16 cellular contexts compared by ENCODE assay signal in genomic region chrX:86887341-86887740, GRCh38.
DNase-seq lines count a peak whose midpoint lies in the region; ATAC-seq and TF ChIP-seq lines count a peak whose summit lies in the region.
"Had no signal": no experiment of that assay in that cellular context is flagged by ENCODE, and none has a peak within 500 bp of the region (broad histone marks: within the 10 kb centered on the region; RNA-seq: fewer than 3 reads in every experiment).

No MANE protein-coding gene starts in this region.

- H3K14ac ChIP-seq in mesenchymal stem cell (ENCODE audit: low read length in 2 of 2): no peak overlapping the region

- H2BK12ac ChIP-seq in mesenchymal stem cell (ENCODE audit: low read length in 2 of 2): no peak overlapping the region

- H4K91ac ChIP-seq in mesenchymal stem cell (ENCODE audit: low read length): no peak overlapping the region

- peaks cover 5% of the 10 kb centered on the region for H3K9me3 ChIP-seq in mesenchymal stem cell (ENCODE audit: control insufficient read depth, low read length)
- H3K9me3 ChIP-seq in gastroesophageal sphincter: no peaks in the 10 kb centered on the region
- H3K9me3 ChIP-seq: BE2C had no signal

- no peak overlapping the region for H2BK5ac ChIP-seq in mesenchymal stem cell (ENCODE audit: low read depth, low read length, poor library complexity, severe bottlenecking)

- DNase-seq in DMS53 treated with DMSO at 0.1 percent for 48 hours (lab: John Stamatoyannopoulos, UW; ENCODE audit: unreplicated experiment) (peak; percentile 0), NCI-H1417 treated with DMSO at 0.1 percent for 48 hours (lab: John Stamatoyannopoulos, UW) (peak; percentile 68), NCI-H748 (lab: John Stamatoyannopoulos, UW; ENCODE audit: unreplicated experiment) (peak; percentile 72), mesenchymal stem cell (peak; percentile 6), DMS 273 (lab: John Stamatoyannopoulos, UW; ENCODE audit: unreplicated experiment) (no peak)
- DNase-seq: BE2C; CD4-positive, alpha-beta memory T cell; DMS79 treated with DMSO at 0.1 percent for 48 hours; EL; H7 had no signal

- no peaks in the 10 kb centered on the region for H3K36me3 ChIP-seq in mesenchymal stem cell (ENCODE audit: control insufficient read depth in 1 of 2, insufficient read depth in 2 of 2, low read depth in 1 of 2, low read length in 2 of 2)
- no peaks in the 10 kb centered on the region for H3K36me3 ChIP-seq in gastroesophageal sphincter
- H3K36me3 ChIP-seq: BE2C had no signal

- no peak overlapping the region for H2AK5ac ChIP-seq in mesenchymal stem cell (ENCODE audit: low read length, severe bottlenecking)

- H4K8ac ChIP-seq in mesenchymal stem cell (ENCODE audit: low read length): no peak overlapping the region

- H3K79me1 ChIP-seq in mesenchymal stem cell (replicated peaks; ENCODE audit: low read length, poor library complexity, severe bottlenecking): no peaks in the 10 kb centered on the region

- H3K27me3 ChIP-seq in mesenchymal stem cell (ENCODE audit: control insufficient read depth in 1 of 2, insufficient read depth in 1 of 2, low read length in 2 of 2) (no peaks in the 10 kb centered on the region), gastroesophageal sphincter (no peaks in the 10 kb centered on the region)
- H3K27me3 ChIP-seq: BE2C had no signal

- no peak overlapping the region for H2BK120ac ChIP-seq in mesenchymal stem cell (ENCODE audit: low read depth, low read length)

- H3K4me1 ChIP-seq in mesenchymal stem cell (ENCODE audit: control insufficient read depth, insufficient read depth, low read depth, low read length) (no peaks in the 10 kb centered on the region), gastroesophageal sphincter (no peaks in the 10 kb centered on the region)
- H3K4me1 ChIP-seq: BE2C had no signal

- H3K4ac ChIP-seq in mesenchymal stem cell (ENCODE audit: low read depth in 1 of 2, low read length in 2 of 2): no peak overlapping the region

- H3K18ac ChIP-seq in mesenchymal stem cell (ENCODE audit: low read depth in 1 of 2, low read length in 2 of 2): no peak overlapping the region

- no peak for TF ChIP-seq EP300 in gastroesophageal sphincter (IDR thresholded peaks at IDR 0.05)

- no peak overlapping the region for H3K27ac ChIP-seq in mesenchymal stem cell (ENCODE audit: low read length, poor library complexity, severe bottlenecking)
- H3K27ac ChIP-seq in gastroesophageal sphincter: no peak overlapping the region
- H3K27ac ChIP-seq: C4-2B, HL-60 had no signal

- no CpG with 5 or more reads among the region's 1 CpG for WGBS in mesenchymal stem cell
- WGBS in gastroesophageal sphincter (ENCODE audit: low coverage in 1 of 2), 2 donors: 0 to 11% methylated on average over 1 of the region's 1 CpG

- TF ChIP-seq CTCF in gastroesophageal sphincter (IDR thresholded peaks at IDR 0.05): no peak

- H2BK15ac ChIP-seq in mesenchymal stem cell (ENCODE audit: low read depth, poor library complexity, severe bottlenecking): no peak overlapping the region

- ATAC-seq in GM21528 (IDR thresholded peaks at IDR 0.05; ENCODE audit: low FRiP score, unreplicated experiment) (no peak), gastroesophageal sphincter (no peak), GM21390 (IDR thresholded peaks at IDR 0.05; ENCODE audit: unreplicated experiment) (no peak)
- ATAC-seq: GM23338 had no signal

- no peak overlapping the region for H2AFZ ChIP-seq in mesenchymal stem cell (ENCODE audit: low read depth, low read length)
- H2AFZ ChIP-seq: GM23338 had no signal

- H3K4me3 ChIP-seq in mesenchymal stem cell (ENCODE audit: insufficient read depth in 1 of 2, low read depth in 1 of 2, low read length in 2 of 2) (no peak overlapping the region), gastroesophageal sphincter (no peak overlapping the region)
- H3K4me3 ChIP-seq: GM23338 had no signal

- no peak for TF ChIP-seq POLR2A in gastroesophageal sphincter (IDR thresholded peaks at IDR 0.05)

- no peak overlapping the region for H3K23ac ChIP-seq in mesenchymal stem cell (ENCODE audit: low read length in 2 of 2)

- no peak overlapping the region for H3K4me2 ChIP-seq in mesenchymal stem cell (ENCODE audit: low read length, poor library complexity, severe bottlenecking)
- H3K4me2 ChIP-seq: GM23338 had no signal

- no peak overlapping the region for H3K9ac ChIP-seq in mesenchymal stem cell (ENCODE audit: low read length)
